24 cellular contexts compared by ENCODE assay signal in genomic region chr10:29749150-29749549, GRCh38.
DNase-seq lines count a peak whose midpoint lies in the region; ATAC-seq and TF ChIP-seq lines count a peak whose summit lies in the region.
"Had no signal": no experiment of that assay in that cellular context is flagged by ENCODE, and none has a peak within 500 bp of the region (broad histone marks: within the 10 kb centered on the region; RNA-seq: fewer than 3 reads in every experiment).

No MANE protein-coding gene starts in this region.

- POLR2A ChIA-PET in A673 (lab: Charles Lee; ENCODE audit: low non-redundant PET), result interaction anchor here (0.5 kb wide), 1 partner anchor 388 kb away, joined by 7 read pairs; no protein-coding TSS in a partner anchor

- intact Hi-C loops in A673 (cut with micrococcal nuclease; ENCODE audit: unreplicated experiment), result no loop called here

- H3K4me1 ChIP-seq in A673 (ENCODE audit: insufficient read depth, low read length, poor library complexity, severe bottlenecking), result no peaks in the 10 kb centered on the region
- H3K4me1 ChIP-seq: BLaER1 treated with 17β-estradiol and CSF1 and Interleukin-3, amounts not matched to agents 10 nM and 100 nM; HAP-1 had no signal

- H3K4me3 ChIP-seq in coronary artery, result no peak overlapping the region
- H3K4me3 ChIP-seq in fibroblast of villous mesenchyme (ENCODE audit: low read depth, low read length), result no peak overlapping the region
- H3K4me3 ChIP-seq in A673 (ENCODE audit: low read depth, low read length, poor library complexity, severe bottlenecking), result no peak overlapping the region
- H3K4me3 ChIP-seq: BLaER1 treated with 17β-estradiol and CSF1 and Interleukin-3, amounts not matched to agents 10 nM and 100 nM; HAP-1 had no signal

- no peaks in the 10 kb centered on the region for H3K36me3 ChIP-seq in A673 (ENCODE audit: insufficient read depth, low read length, poor library complexity, severe bottlenecking)
- H3K36me3 ChIP-seq: BLaER1 treated with 17β-estradiol and CSF1 and Interleukin-3, amounts not matched to agents 10 nM and 100 nM; HAP-1 had no signal

- TF ChIP-seq CTCF in coronary artery (IDR thresholded peaks at IDR 0.05) (no peak), fibroblast of villous mesenchyme (IDR thresholded peaks at IDR 0.05; ENCODE audit: insufficient read depth, low read depth, low read length) (no peak), A673 (conservative IDR thresholded peaks at IDR 0.05; ENCODE audit: low read depth, low read length) (no peak)

- H3K9me3 ChIP-seq in A673 (ENCODE audit: low read depth, low read length, poor library complexity, severe bottlenecking), result no peaks in the 10 kb centered on the region
- H3K9me3 ChIP-seq: BLaER1 treated with 17β-estradiol and CSF1 and Interleukin-3, amounts not matched to agents 10 nM and 100 nM; HAP-1; SK-N-SH had no signal

- CTCF ChIA-PET in A673 (lab: Charles Lee), result no interaction called here

- DNase-seq in EH (ENCODE audit: low read depth) (peak; percentile 20), coronary artery (ENCODE audit: low spot score) (peak; percentile 12), fibroblast of villous mesenchyme (ENCODE audit: low read depth) (peak; percentile 51), SIG-M5 treated with dmso at 0.1 percent for 504 hours (lab: John Stamatoyannopoulos, UW; ENCODE audit: unreplicated experiment) (no peak), A673 (ENCODE audit: low spot score) (no peak), DMS153 treated with DMSO at 0.1 percent for 48 hours (lab: John Stamatoyannopoulos, UW; ENCODE audit: unreplicated experiment) (no peak)
- DNase-seq: ACHN; CD4-positive, alpha-beta T cell; DMS53; GOT3; Karpas-422; NCI-H1092; NCI-H1417 treated with DMSO at 0.1 percent for 48 hours; NCI-H1694 treated with DMSO at 0.1 percent for 48 hours; NCI-H2081; NCI-H2227 treated with DMSO at 0.1 percent for 48 hours; NCI-H526 treated with DMSO at 0.1 percent for 48 hours; SIG-M5; SK-N-SH had no signal

- H3K27me3 ChIP-seq in A673 (replicated peaks; ENCODE audit: insufficient read depth, low read depth, low read length, poor library complexity), result no peaks in the 10 kb centered on the region
- H3K27me3 ChIP-seq: BLaER1 treated with 17β-estradiol and CSF1 and Interleukin-3, amounts not matched to agents 10 nM and 100 nM had no signal

- BruUV-seq in A673 (replicated peaks; lab: Mats Ljungman, UMichigan), result no TSS peak

- no peak for ATAC-seq in HG02870 (IDR thresholded peaks at IDR 0.05; ENCODE audit: unreplicated experiment)
- ATAC-seq: Panc1 had no signal

- H3K27ac ChIP-seq in coronary artery, result no peak overlapping the region
- H3K27ac ChIP-seq in A673 (ENCODE audit: low read depth, low read length, poor library complexity, severe bottlenecking), result no peak overlapping the region
- H3K27ac ChIP-seq: BLaER1 treated with 17β-estradiol and CSF1 and Interleukin-3, amounts not matched to agents 10 nM and 100 nM; HL-60 had no signal

Comparison
In these comparisons a context has a peak if more than half of its experiments do, and no peak if none do; other contexts are left out.
1. DNase-seq: peak in EH (single experiment), coronary artery (single experiment) and fibroblast of villous mesenchyme (single experiment); none in SIG-M5 treated with dmso at 0.1 percent for 504 hours (single experiment), A673 (single experiment) and DMS153 treated with DMSO at 0.1 percent for 48 hours (single experiment).